10 cellular contexts compared by ENCODE assay signal in the genomic region with DNA sequence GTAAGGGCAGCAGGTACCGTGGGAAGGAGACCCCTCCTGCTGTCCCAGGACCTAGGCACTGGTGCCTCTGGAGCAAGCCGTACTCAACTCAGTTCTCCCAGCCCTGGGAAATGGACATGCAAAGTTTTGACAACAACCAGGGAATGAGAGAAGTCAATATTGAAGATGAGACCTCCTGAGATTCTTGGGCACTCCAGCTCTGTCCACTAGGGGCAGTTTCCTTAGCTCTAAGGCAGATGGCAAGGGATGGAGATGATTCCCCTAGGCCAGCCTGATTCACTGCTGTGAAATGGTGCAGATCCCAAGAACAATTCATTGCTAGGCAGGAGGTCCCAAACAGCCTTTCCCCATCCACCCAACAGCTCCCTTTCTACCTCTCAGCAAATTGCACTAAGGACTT. TPM values are rescaled to one million over a fixed set of nuclear protein-coding genes. Genes with fewer than 3 reads are reported as not detected.
DNase-seq lines count a peak whose midpoint lies in the region; ATAC-seq and TF ChIP-seq lines count a peak whose summit lies in the region.
"Had no signal": no experiment of that assay in that cellular context is flagged by ENCODE, and none has a peak within 500 bp of the region (broad histone marks: within the 10 kb centered on the region; RNA-seq: fewer than 3 reads in every experiment).

No MANE protein-coding gene starts in this region.

- H3K36me3 ChIP-seq in PC-3 (ENCODE audit: low read depth, low read length) (no peaks in the 10 kb centered on the region), ovary (no peaks in the 10 kb centered on the region)

- TF ChIP-seq CTCF in GM12872 (IDR thresholded peaks at IDR 0.05; ENCODE audit: insufficient read depth, low read depth, low read length): peak; percentile 75
- TF ChIP-seq CTCF in PC-3 (conservative IDR thresholded peaks at IDR 0.05; ENCODE audit: low read depth, low read length): peak; percentile 60
- peak; percentile 55 for TF ChIP-seq CTCF in fibroblast of villous mesenchyme (IDR thresholded peaks at IDR 0.05; ENCODE audit: insufficient read depth, low read depth, low read length)
- TF ChIP-seq CTCF in ovary (IDR thresholded peaks at IDR 0.05): no peak

- 76 to 84% (median 83%) methylated on average over 2 of the region's 2 CpGs for WGBS in ovary, 3 donors

- no peaks in the 10 kb centered on the region for H3K9me2 ChIP-seq in PC-3 (replicated peaks; ENCODE audit: low read length)

- H2AFZ ChIP-seq in PC-3 (ENCODE audit: low read length): no peak overlapping the region

- TF ChIP-seq POLR2A in ovary (IDR thresholded peaks at IDR 0.05): no peak

- H3F3A ChIP-seq in PC-3 (ENCODE audit: low read length, unreplicated experiment): no peaks in the 10 kb centered on the region

- DNase-seq in 8988T (peak; percentile 34), PC-3 (peak; percentile 30), fibroblast of villous mesenchyme (ENCODE audit: low read depth) (peak; percentile 7), ovary (no peak), amniotic stem cell (lab: John Stamatoyannopoulos, UW) (no peak), COLO829 (ENCODE audit: low spot score) (no peak)
- DNase-seq: activated CD4-positive, alpha-beta T cell treated with anti-CD3 and anti-CD28 coated beads, Interleukin-2, amount 10 ng/mL, durations not matched to agents 24 days and 14 days; DMS153 had no signal

- intact Hi-C loops in PC-3 (cut with micrococcal nuclease) (no loop called here), ovary (cut with DNase I) (no loop called here)

- no peak overlapping the region for H3K9ac ChIP-seq in PC-3 (ENCODE audit: low read length)

- H3K4me3 ChIP-seq in PC-3 (ENCODE audit: low read length) (no peak overlapping the region), fibroblast of villous mesenchyme (ENCODE audit: low read depth, low read length) (no peak overlapping the region), ovary (no peak overlapping the region)

- H3K27ac ChIP-seq in PC-3 (ENCODE audit: low read length) (no peak overlapping the region), ovary (no peak overlapping the region)

- H3K9me3 ChIP-seq in PC-3 (ENCODE audit: low read length): no peaks in the 10 kb centered on the region
- H3K9me3 ChIP-seq in ovary: no peaks in the 10 kb centered on the region

- ATAC-seq in PC-3 (peak; percentile 57), GM21717 (IDR thresholded peaks at IDR 0.05; ENCODE audit: unreplicated experiment) (no peak)

- no TSS peak for BruUV-seq in PC-3 (replicated peaks; lab: Mats Ljungman, UMichigan)

- no peak overlapping the region for H3K4me2 ChIP-seq in PC-3 (ENCODE audit: low read length)

- CTCF ChIA-PET in PC-3 (lab: Charles Lee): no interaction called here

- no peak for TF ChIP-seq EP300 in ovary (IDR thresholded peaks at IDR 0.05)

- H4K20me1 ChIP-seq in PC-3 (ENCODE audit: low read length): no peaks in the 10 kb centered on the region

- no peaks in the 10 kb centered on the region for H3K79me2 ChIP-seq in PC-3 (ENCODE audit: low read length)

- POLR2A ChIA-PET in PC-3 (lab: Charles Lee; ENCODE audit: unreplicated experiment): interaction anchor here (0.5 kb wide), 1 partner anchor 557 kb away, joined by 12 read pairs; no protein-coding TSS in a partner anchor

- H3K27me3 ChIP-seq in PC-3 (ENCODE audit: low read length) (0 out of 2 replicates have a peak, but pooled peaks cover 4% of the 10 kb centered on the region), ovary (no peaks in the 10 kb centered on the region)

- no peaks in the 10 kb centered on the region for H3K4me1 ChIP-seq in PC-3 (ENCODE audit: insufficient read depth, low read length)
- H3K4me1 ChIP-seq in ovary (ENCODE audit: insufficient read depth): no peaks in the 10 kb centered on the region

RNA-seq across cellular contexts. Expression of gene SDR42E2, which starts 20.6 kb away (rescaled TPM):
- not detected in 2 replicates for total RNA-seq in PC-3 (2014; rRNA removed)
- not detected in 2 replicates for total RNA-seq in fibroblast of villous mesenchyme
- 1 to 10 TPM in 1 of 7 donors, under 1 TPM in 4, not detected in 2; 0.15 to 1.1 (median 0.25) TPM for total RNA-seq in ovary
- under 1 TPM in 1 of 2 donors, not detected in 1; 0.05 TPM for polyA plus RNA-seq in ovary

RNA-seq across cellular contexts. Expression of gene VWA3A, which starts 49.4 kb away (rescaled TPM):
- not detected in 2 replicates for total RNA-seq in PC-3 (2014; rRNA removed)
- total RNA-seq in fibroblast of villous mesenchyme: under 0.01 TPM in 2 replicates
- total RNA-seq in ovary: 10 to 100 TPM in 1 of 7 donors, 1 to 10 TPM in 4, under 1 TPM in 2; 0.33 to 46.2 (median 2.7) TPM
- under 1 TPM; 0.15 TPM for polyA plus RNA-seq in ovary
- total RNA-seq: activated CD4-positive, alpha-beta T cell treated with anti-CD3 and anti-CD28 coated beads, Interleukin-2, amount 10 ng/mL, durations not matched to agents 24 days and 14 days had no signal

Comparison
In these comparisons a context has a peak if more than half of its experiments do, and no peak if none do; other contexts are left out.
1. DNase-seq: peak in 8988T (single experiment), PC-3 (single experiment) and fibroblast of villous mesenchyme (single experiment); none in ovary (0 of 5), amniotic stem cell (single experiment) and COLO829 (single experiment).
2. CTCF ChIP-seq: peak in GM12872 (single experiment), PC-3 (single experiment) and fibroblast of villous mesenchyme (single experiment); none in ovary (0 of 3).